ENCODE assay signal across 1 cellular context in the genomic region with DNA sequence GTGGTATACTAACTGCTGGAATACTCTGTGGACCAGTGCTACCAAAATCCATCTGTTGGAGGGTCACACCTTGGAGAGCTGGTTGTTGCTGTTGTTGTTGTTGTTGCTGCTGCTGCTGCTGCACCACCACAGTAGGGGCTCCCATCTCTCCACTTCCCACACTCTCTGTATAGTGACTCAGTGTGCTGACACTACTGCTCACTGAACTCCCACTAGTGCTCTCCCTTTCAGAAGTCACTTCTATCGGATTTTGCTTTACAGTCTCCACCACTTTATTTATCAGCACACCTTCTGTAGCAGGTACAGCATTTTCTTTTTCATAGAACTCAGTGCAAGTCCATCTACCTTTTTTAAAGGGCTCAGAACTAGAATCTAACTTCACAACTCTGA.
TF ChIP-seq lines count a peak whose summit lies in the region.

No MANE protein-coding gene starts in this region.

TF ChIP-seq in endothelial cell of umbilical vein, 7 proteins besides CTCF, POLR2A, EP300 and RAD21:
- TF ChIP-seq POLR2AphosphoS5 (IDR thresholded peaks at IDR 0.05; ENCODE audit: insufficient read depth, low read depth, low read length), result no peak
- TF ChIP-seq GATA2 (IDR thresholded peaks at IDR 0.05; ENCODE audit: insufficient read depth, insufficient read length, low read depth, low read length), result no peak
- no peak for TF ChIP-seq FOS (IDR thresholded peaks at IDR 0.05; ENCODE audit: borderline replicate concordance, insufficient read depth, low read length)
- TF ChIP-seq EZH2 (IDR thresholded peaks at IDR 0.05; ENCODE audit: borderline replicate concordance, low read depth, low read length, severe bottlenecking), result no peak
TF ChIP-seq in endothelial cell of umbilical vein: peak in this region for 0.
